ENCODE assay signal across 8 cellular contexts in genomic region chr2:119366649-119367471, GRCh38. TPM values are rescaled to one million over a fixed set of nuclear protein-coding genes. Genes with fewer than 3 reads are reported as not detected.
DNase-seq lines count a peak whose midpoint lies in the region; ATAC-seq and TF ChIP-seq lines count a peak whose summit lies in the region.

Gene C2orf76 (minus strand): TSS chr2:119366834. CDS start chr2:119339959, 26,875 bp downstream.
Gene DBI (plus strand): TSS chr2:119366977. CDS start chr2:119367052, 75 bp downstream.

- H3K27me3 ChIP-seq in DOHH2 (ENCODE audit: control insufficient read depth, low read length) = no peaks in the 10 kb centered on the region
- H3K27me3 ChIP-seq in GM23338 (ENCODE audit: insufficient read depth) = no peaks in the 10 kb centered on the region

- H3K9me3 Mint-ChIP-seq in GM23338 (no peaks in the 10 kb centered on the region; the same call in 2 of the 3 replicates), natural killer cell (no peaks in the 10 kb centered on the region)
- no peaks in the 10 kb centered on the region for H3K9me3 Mint-ChIP-seq in activated T-helper 2 cell treated with anti-CD3 and anti-CD28 coated beads, Interferon-gamma antibody, Interleukin-2, Interleukin-4, amounts not matched to agents 10 μg/mL and 5 μg/mL and 100 μg/mL, durations not matched to agents 14 hours and 24 hours and 36 hours

- H3K79me2 ChIP-seq in DOHH2 (ENCODE audit: control insufficient read depth, low read length) (peaks cover 74% of the 10 kb centered on the region), GM23338 (replicated peaks; ENCODE audit: insufficient read depth) (peaks cover 49% of the 10 kb centered on the region)

- H3F3A ChIP-seq in DOHH2 (ENCODE audit: control insufficient read depth, insufficient read depth) (no peaks in the 10 kb centered on the region), GM23338 (replicated peaks; ENCODE audit: low read depth) (no peaks in the 10 kb centered on the region)

- H3K4me1 ChIP-seq in DOHH2 (ENCODE audit: control insufficient read depth, low read length) = peaks cover 51% of the 10 kb centered on the region
- peaks cover 8% of the 10 kb centered on the region; the same call in 1 of the 2 replicates for H3K4me1 ChIP-seq in GM23338 (ENCODE audit: insufficient read depth)

- H3K4me1 Mint-ChIP-seq in GM23338 = peaks cover 18% of the 10 kb centered on the region
- H3K4me1 Mint-ChIP-seq in activated T-helper 2 cell treated with anti-CD3 and anti-CD28 coated beads, Interferon-gamma antibody, Interleukin-2, Interleukin-4, amounts not matched to agents 10 μg/mL and 5 μg/mL and 100 μg/mL, durations not matched to agents 14 hours and 24 hours and 36 hours (ENCODE audit: low read depth) = peaks cover 34% of the 10 kb centered on the region
- H3K4me1 Mint-ChIP-seq in natural killer cell = peaks cover 54 to 86% of the 10 kb centered on the region in 2 donors

- H3K4me2 ChIP-seq in DOHH2 (ENCODE audit: low read length) = peak within 1 kb of the TSS; percentile 96
- H3K4me2 ChIP-seq in GM23338 = peak within 1 kb of the TSS; percentile 98

- intact Hi-C loops in activated T-helper 2 cell treated with anti-CD3 and anti-CD28 coated beads, Interferon-gamma antibody, Interleukin-2, Interleukin-4, amounts not matched to agents 10 μg/mL and 5 μg/mL and 100 μg/mL, durations not matched to agents 14 hours and 24 hours and 36 hours (cut with micrococcal nuclease) = loop anchor here (2.0 to 5.0 kb wide), 3 partner anchors 646 to 1055 kb away; partner anchors contain the start of genes EPB41L5 and TMEM185B
- intact Hi-C loops in natural killer cell (cut with micrococcal nuclease) = loop anchor here (1.0 to 10.0 kb wide), 2 partner anchors 28 to 1552 kb away; partner anchors contain the start of gene DDX18

- TF ChIP-seq CTCF in DOHH2 (IDR thresholded peaks at IDR 0.05; ENCODE audit: low read depth, low read length, poor library complexity, severe bottlenecking) (no peak), GM23338 (conservative IDR thresholded peaks at IDR 0.05; ENCODE audit: low read depth in 2 of 2) (no peak), fibroblast of mammary gland (conservative IDR thresholded peaks at IDR 0.05; ENCODE audit: control insufficient read depth, insufficient read depth, low read depth, low read length) (no peak), natural killer cell (IDR thresholded peaks at IDR 0.05) (no peak)

- H4K20me1 ChIP-seq in DOHH2 (ENCODE audit: control insufficient read depth, insufficient read depth, low read depth, low read length) (peaks cover 20% of the 10 kb centered on the region), GM23338 (replicated peaks; ENCODE audit: insufficient read depth) (peaks cover 18% of the 10 kb centered on the region)

- ATAC-seq in GM23338 = peak; percentile 93
- ATAC-seq in natural killer cell = peak; percentile 89 to 97 (median 92)

- H3K27me3 Mint-ChIP-seq in GM23338 (ENCODE audit: insufficient read depth, low read depth, poor library complexity) (peaks cover 14% of the 10 kb centered on the region), natural killer cell (ENCODE audit: low read depth in 2 of 2) (no peaks in the 10 kb centered on the region)
- H3K27me3 Mint-ChIP-seq in activated T-helper 2 cell treated with anti-CD3 and anti-CD28 coated beads, Interferon-gamma antibody, Interleukin-2, Interleukin-4, amounts not matched to agents 10 μg/mL and 5 μg/mL and 100 μg/mL, durations not matched to agents 14 hours and 24 hours and 36 hours (ENCODE audit: low read depth) = no peaks in the 10 kb centered on the region

- DNase-seq in GM23338 (ENCODE audit: low spot score) = peak; percentile 97
- peak; percentile 95 for DNase-seq in LHCN-M2 (ENCODE audit: low read depth)
- peak; percentile 97 for DNase-seq in RPMI8226
- peak; percentile 93 for DNase-seq in activated T-helper 2 cell treated with anti-CD3 and anti-CD28 coated beads, Interferon-gamma antibody, Interleukin-2, Interleukin-4, amounts not matched to agents 10 μg/mL and 5 μg/mL and 100 μg/mL, durations not matched to agents 14 hours and 24 hours and 36 hours (ENCODE audit: low spot score)
- DNase-seq in fibroblast of mammary gland (ENCODE audit: low read depth) = peak; percentile 93
- DNase-seq in natural killer cell = peak; percentile 91
- peak; percentile 89 for DNase-seq in stimulated activated naive CD4-positive, alpha-beta T cell treated with Interleukin-2 at 50 U/mL for 16 hours (lab: John Stamatoyannopoulos, UW)

- peak within 1 kb of the TSS; percentile 79 for H3K4me3 ChIP-seq in DOHH2 (ENCODE audit: low read length)
- peak within 1 kb of the TSS; percentile 98 for H3K4me3 ChIP-seq in GM23338
- H3K4me3 ChIP-seq in fibroblast of mammary gland (ENCODE audit: control insufficient read depth, low read depth, low read length) = peak within 1 kb of the TSS; percentile 97

- H3K36me3 ChIP-seq in DOHH2 (ENCODE audit: control insufficient read depth, low read length) = peaks cover 63% of the 10 kb centered on the region
- H3K36me3 ChIP-seq in GM23338 (ENCODE audit: insufficient read depth) = peaks cover 31% of the 10 kb centered on the region

- H3K27ac ChIP-seq in DOHH2 (ENCODE audit: low read depth, low read length) (peak within 1 kb of the TSS; percentile 86), GM23338 (ENCODE audit: low read depth) (peak within 1 kb of the TSS; percentile 86)

- H3K9me2 ChIP-seq in DOHH2 (replicated peaks; ENCODE audit: control insufficient read depth, low read length) (no peaks in the 10 kb centered on the region), GM23338 (ENCODE audit: insufficient read depth) (no peaks in the 10 kb centered on the region)

- H3K4me3 Mint-ChIP-seq in GM23338 = peak within 1 kb of the TSS; percentile 98
- H3K4me3 Mint-ChIP-seq in activated T-helper 2 cell treated with anti-CD3 and anti-CD28 coated beads, Interferon-gamma antibody, Interleukin-2, Interleukin-4, amounts not matched to agents 10 μg/mL and 5 μg/mL and 100 μg/mL, durations not matched to agents 14 hours and 24 hours and 36 hours (ENCODE audit: low read depth) = peak within 1 kb of the TSS; percentile 100
- H3K4me3 Mint-ChIP-seq in natural killer cell = peak within 1 kb of the TSS; percentile 95

- no peaks in the 10 kb centered on the region for H3K9me3 ChIP-seq in DOHH2 (ENCODE audit: control insufficient read depth, insufficient read depth, low read length)

- peak within 1 kb of the TSS; percentile 98 for H2AFZ ChIP-seq in GM23338

- H3K36me3 Mint-ChIP-seq in GM23338 (ENCODE audit: low read depth) (peaks cover 34% of the 10 kb centered on the region), natural killer cell (peaks cover 19% of the 10 kb centered on the region)
- peaks cover 41% of the 10 kb centered on the region for H3K36me3 Mint-ChIP-seq in activated T-helper 2 cell treated with anti-CD3 and anti-CD28 coated beads, Interferon-gamma antibody, Interleukin-2, Interleukin-4, amounts not matched to agents 10 μg/mL and 5 μg/mL and 100 μg/mL, durations not matched to agents 14 hours and 24 hours and 36 hours (ENCODE audit: low read depth)

- H3K27ac Mint-ChIP-seq in GM23338 = peak within 1 kb of the TSS; percentile 92
- H3K27ac Mint-ChIP-seq in activated T-helper 2 cell treated with anti-CD3 and anti-CD28 coated beads, Interferon-gamma antibody, Interleukin-2, Interleukin-4, amounts not matched to agents 10 μg/mL and 5 μg/mL and 100 μg/mL, durations not matched to agents 14 hours and 24 hours and 36 hours = peak within 1 kb of the TSS; percentile 99
- H3K27ac Mint-ChIP-seq in natural killer cell = peak within 1 kb of the TSS; percentile 95 to 100

TF ChIP-seq in GM23338, 12 proteins besides CTCF, POLR2A, EP300 and RAD21 (continues in another document):
- no peak for TF ChIP-seq EZH2 (IDR thresholded peaks at IDR 0.05; ENCODE audit: low read depth, unreplicated experiment)
- TF ChIP-seq JUNB (IDR thresholded peaks at IDR 0.05; ENCODE audit: unreplicated experiment) = no peak
- peak; percentile 63 for TF ChIP-seq ETS1 (IDR thresholded peaks at IDR 0.05)

RNA-seq across cellular contexts. Expression of gene C2orf76, which starts in this region (rescaled TPM):
- 5.8 and 9.6 TPM in 2 replicates for total RNA-seq in GM23338 (2014; rRNA removed; shearing (Covaris generic))
- 21.6 and 25.3 TPM in 2 replicates for polyA plus RNA-seq in GM23338 (2016; fragmentation: Nextera tagmentation; extraction: Ambion mirVana)
- total RNA-seq in LHCN-M2 (2014; rRNA removed) = 7.0 and 15.5 TPM in 2 replicates
- 16.0 TPM for polyA plus RNA-seq in LHCN-M2 (2012)
- total RNA-seq in activated T-helper 2 cell treated with anti-CD3 and anti-CD28 coated beads, Interferon-gamma antibody, Interleukin-2, Interleukin-4, amounts not matched to agents 10 μg/mL and 5 μg/mL and 100 μg/mL, durations not matched to agents 14 hours and 24 hours and 36 hours = 11.0 and 13.3 TPM in 2 replicates
- 10 to 100 TPM; 14.1 to 21.9 (median 20.5) TPM for total RNA-seq in natural killer cell

RNA-seq across cellular contexts. Expression of gene DBI, which starts in this region (rescaled TPM):
- total RNA-seq in GM23338 (2014; rRNA removed; shearing (Covaris generic)) = 171 and 266 TPM in 2 replicates
- 873 and 893 TPM in 2 replicates for polyA plus RNA-seq in GM23338 (2016; fragmentation: Nextera tagmentation; extraction: Ambion mirVana)
- total RNA-seq in LHCN-M2 (2014; rRNA removed) = 135 and 150 TPM in 2 replicates
- 582 TPM for polyA plus RNA-seq in LHCN-M2 (2012)
- 162 and 168 TPM in 2 replicates for total RNA-seq in activated T-helper 2 cell treated with anti-CD3 and anti-CD28 coated beads, Interferon-gamma antibody, Interleukin-2, Interleukin-4, amounts not matched to agents 10 μg/mL and 5 μg/mL and 100 μg/mL, durations not matched to agents 14 hours and 24 hours and 36 hours
- total RNA-seq in natural killer cell = 100 to 1,000 TPM in 1 of 3 donors, 10 to 100 TPM in 2; 85.1 to 109 (median 93.2) TPM

Comparison
In these comparisons a context has a peak if more than half of its experiments do, and no peak if none do; other contexts are left out.
1. Peak in every context shown above with its lines: DNase-seq, ATAC-seq, H3K4me3 ChIP-seq and H3K27ac ChIP-seq.